ENCODE assay signal across 1 cellular context in the genomic region with DNA sequence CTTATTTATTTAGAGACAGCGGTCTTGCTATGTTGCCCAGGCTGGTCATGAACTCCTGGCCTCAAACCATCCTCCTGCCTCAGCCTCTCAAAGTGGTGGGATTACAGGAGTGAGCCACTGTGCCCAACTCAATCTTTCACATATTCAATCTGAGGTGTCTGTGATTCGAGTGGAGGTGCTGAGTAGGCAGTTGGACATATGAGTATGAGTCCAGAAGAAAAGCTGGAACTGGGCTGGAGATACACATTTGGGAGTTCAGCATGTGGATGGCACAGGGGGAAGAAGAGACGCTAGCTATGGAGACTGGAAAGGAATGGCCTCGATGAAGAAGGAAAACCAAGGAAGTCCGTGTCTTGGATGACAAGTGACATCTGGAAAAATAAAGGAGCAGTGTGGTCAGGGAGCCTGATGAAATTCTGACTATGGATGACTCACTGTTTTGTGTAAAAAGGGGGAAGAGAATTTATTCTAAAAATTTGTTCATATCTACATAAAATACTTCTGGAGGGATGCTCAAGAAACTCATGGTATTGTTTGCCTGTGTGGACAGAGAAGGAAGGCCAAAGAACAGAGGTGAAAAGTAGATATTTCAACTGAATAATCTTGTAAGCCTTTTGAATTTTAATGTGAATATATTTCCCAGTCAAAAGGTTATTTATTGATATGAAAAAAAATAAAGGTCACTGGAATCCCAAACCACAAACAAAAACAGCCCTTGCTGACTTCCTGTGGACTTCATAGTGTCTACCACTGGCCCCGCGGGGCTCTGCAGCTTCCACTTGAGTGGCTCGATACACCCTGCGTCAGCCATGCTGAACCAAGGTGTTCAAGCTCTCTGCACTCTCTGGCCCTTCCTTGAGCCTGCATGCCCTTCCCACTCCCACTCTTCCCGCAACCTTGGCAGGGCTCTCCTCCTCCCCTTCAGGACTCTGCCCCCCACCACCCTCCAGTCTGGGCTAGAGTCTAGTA.
TF ChIP-seq lines count a peak whose summit lies in the region.

No MANE protein-coding gene starts in this region.

TF ChIP-seq in SK-N-SH, 30 proteins besides CTCF, POLR2A, EP300 and RAD21 (continued from another document):
- TF ChIP-seq, protein P1, sequence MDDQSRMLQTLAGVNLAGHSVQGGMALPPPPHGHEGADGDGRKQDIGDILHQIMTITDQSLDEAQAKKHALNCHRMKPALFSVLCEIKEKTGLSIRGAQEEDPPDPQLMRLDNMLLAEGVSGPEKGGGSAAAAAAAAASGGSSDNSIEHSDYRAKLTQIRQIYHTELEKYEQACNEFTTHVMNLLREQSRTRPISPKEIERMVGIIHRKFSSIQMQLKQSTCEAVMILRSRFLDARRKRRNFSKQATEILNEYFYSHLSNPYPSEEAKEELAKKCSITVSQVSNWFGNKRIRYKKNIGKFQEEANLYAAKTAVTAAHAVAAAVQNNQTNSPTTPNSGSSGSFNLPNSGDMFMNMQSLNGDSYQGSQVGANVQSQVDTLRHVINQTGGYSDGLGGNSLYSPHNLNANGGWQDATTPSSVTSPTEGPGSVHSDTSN (IDR thresholded peaks at IDR 0.05) = peak; percentile 33; the same call in 1 of the 2 replicates
- TF ChIP-seq MEF2A (IDR thresholded peaks at IDR 0.05; ENCODE audit: borderline replicate concordance, low read depth) (no peak), TCF12 (IDR thresholded peaks at IDR 0.05) (peak; percentile 44; the same call in 1 of the 2 replicates), NRF1 (IDR thresholded peaks at IDR 0.05; ENCODE audit: low read depth, low read length) (no peak), TAF1 (IDR thresholded peaks at IDR 0.05; ENCODE audit: borderline replicate concordance, low read depth, low read length) (no peak), JUND (IDR thresholded peaks at IDR 0.05) (0 out of 2 replicates have a peak, but pooled peaks have one; percentile 26), FOSL2 (IDR thresholded peaks at IDR 0.05; ENCODE audit: borderline replicate concordance, low read depth) (peak; percentile 43; the same call in 1 of the 2 replicates)
- TF ChIP-seq, protein P2, sequence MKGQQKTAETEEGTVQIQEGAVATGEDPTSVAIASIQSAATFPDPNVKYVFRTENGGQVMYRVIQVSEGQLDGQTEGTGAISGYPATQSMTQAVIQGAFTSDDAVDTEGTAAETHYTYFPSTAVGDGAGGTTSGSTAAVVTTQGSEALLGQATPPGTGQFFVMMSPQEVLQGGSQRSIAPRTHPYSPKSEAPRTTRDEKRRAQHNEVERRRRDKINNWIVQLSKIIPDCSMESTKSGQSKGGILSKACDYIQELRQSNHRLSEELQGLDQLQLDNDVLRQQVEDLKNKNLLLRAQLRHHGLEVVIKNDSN (IDR thresholded peaks at IDR 0.05; ENCODE audit: borderline replicate concordance, low read depth) = no peak
